Comparison of ENCODE assay signal across 1 cellular context in genomic region chr19:30029721-30030510, GRCh38.
A peak's percentile ranks its signal among the peaks of the same experiment; 100 is the strongest.
TF ChIP-seq lines count a peak whose summit lies in the region.

No MANE protein-coding gene starts in this region.

TF ChIP-seq in GM12878, 131 proteins besides CTCF, POLR2A, EP300 and RAD21 (continued from another document and continues in another):
- no peak for TF ChIP-seq ZBTB11 (CRISPR knock-in tag; IDR thresholded peaks at IDR 0.05)
- no peak for TF ChIP-seq KDM1A (IDR thresholded peaks at IDR 0.05; ENCODE audit: borderline replicate concordance)
- no peak for TF ChIP-seq HCFC1 (IDR thresholded peaks at IDR 0.05; ENCODE audit: low read length)
- TF ChIP-seq ATF2 (IDR thresholded peaks at IDR 0.05; ENCODE audit: low read length) = peak; percentile 88
- peak; percentile 72 for TF ChIP-seq SKIL (IDR thresholded peaks at IDR 0.05; ENCODE audit: low read depth, poor library complexity, severe bottlenecking)
- TF ChIP-seq SMARCA5 (IDR thresholded peaks at IDR 0.05) = no peak
- TF ChIP-seq MXI1 (IDR thresholded peaks at IDR 0.05; ENCODE audit: low read depth, low read length) = no peak
- TF ChIP-seq CUX1 (IDR thresholded peaks at IDR 0.05; ENCODE audit: insufficient replicate concordance, low read depth, low read length) = peak; percentile 50
- TF ChIP-seq PAX8 (IDR thresholded peaks at IDR 0.05) = no peak
- TF ChIP-seq KLF5 (IDR thresholded peaks at IDR 0.05; ENCODE audit: partially characterized antibody) = no peak
- no peak for TF ChIP-seq MYB (IDR thresholded peaks at IDR 0.05; ENCODE audit: borderline replicate concordance, low read depth, low read length)
- peak; percentile 96 for TF ChIP-seq MEF2A (IDR thresholded peaks at IDR 0.05; ENCODE audit: insufficient read depth, low read depth, low read length)
- TF ChIP-seq BCL11A (IDR thresholded peaks at IDR 0.05; ENCODE audit: low read depth, low read length) = peak; percentile 68
- peak; percentile 35; the same call in 1 of the 3 replicates for TF ChIP-seq POU2F2 (IDR thresholded peaks at IDR 0.05; ENCODE audit: borderline replicate concordance, low read depth, low read length)
- no peak for TF ChIP-seq ELK1 (IDR thresholded peaks at IDR 0.05; ENCODE audit: low read depth, low read length)
- no peak for TF ChIP-seq YBX1 (IDR thresholded peaks at IDR 0.05)
- TF ChIP-seq TCF7 (IDR thresholded peaks at IDR 0.05; ENCODE audit: borderline replicate concordance) = peak; percentile 55; the same call in 1 of the 2 replicates
- no peak for TF ChIP-seq E2F8 (IDR thresholded peaks at IDR 0.05; ENCODE audit: low read depth, partially characterized antibody)
- TF ChIP-seq NFYA (IDR thresholded peaks at IDR 0.05; ENCODE audit: borderline replicate concordance, low read depth, low read length) = no peak
- no peak for TF ChIP-seq CEBPZ (IDR thresholded peaks at IDR 0.05; ENCODE audit: low read depth, low read length)
- TF ChIP-seq ZBTB33 (IDR thresholded peaks at IDR 0.05) = no peak
- no peak for TF ChIP-seq SUZ12 (IDR thresholded peaks at IDR 0.05; ENCODE audit: unreplicated experiment)
- TF ChIP-seq ETV6 (conservative IDR thresholded peaks at IDR 0.05 in 1 of 2, IDR thresholded peaks at IDR 0.05 in 1 of 2; ENCODE audit: borderline replicate concordance in 1 of 2, low read depth in 1 of 2) = peak in 1 of 2 experiments; percentile 57; a peak in 2 of 4 replicates
- TF ChIP-seq SMC3 (IDR thresholded peaks at IDR 0.05; ENCODE audit: borderline replicate concordance, low read length) = no peak
- no peak for TF ChIP-seq PKNOX1 (IDR thresholded peaks at IDR 0.05)
- TF ChIP-seq EED (IDR thresholded peaks at IDR 0.05; ENCODE audit: low read depth) = peak; percentile 92
- no peak for TF ChIP-seq SIX5 (IDR thresholded peaks at IDR 0.05; ENCODE audit: low read depth, low read length, severe bottlenecking)
- no peak for TF ChIP-seq CBFB (IDR thresholded peaks at IDR 0.05; ENCODE audit: low read depth)
